ENCODE assay signal across 8 cellular contexts in genomic region chr6:122789862-122790739, GRCh38. TPM values are rescaled to one million over a fixed set of nuclear protein-coding genes. Genes with fewer than 3 reads are reported as not detected.
DNase-seq lines count a peak whose midpoint lies in the region; ATAC-seq and TF ChIP-seq lines count a peak whose summit lies in the region.

No MANE protein-coding gene starts in this region.

- peaks cover 4% of the 10 kb centered on the region for H3K36me3 Mint-ChIP-seq in natural killer cell treated with Interleukin-12 subunit alpha and Interleukin-12 subunit beta and Interleukin-15 and Interleukin-18, amount 100 ng/mL, for 72 hours

- no peaks in the 10 kb centered on the region for H3K9me3 ChIP-seq in HAP-1

- peak overlapping the region; percentile 91 for H3K4me3 Mint-ChIP-seq in natural killer cell treated with Interleukin-12 subunit alpha and Interleukin-12 subunit beta and Interleukin-15 and Interleukin-18, amount 100 ng/mL, for 72 hours

- in situ Hi-C loops in HAP-1 (cut with MboI; ENCODE audit: low sequenced_read_pairs) = no loop called here

- H3K36me3 ChIP-seq in HAP-1 (replicated peaks) = no peaks in the 10 kb centered on the region

- peak; percentile 41 for DNase-seq in activated CD4-positive, alpha-beta T cell treated with anti-CD3 and anti-CD28 coated beads for 48 hours
- DNase-seq in activated CD4-positive, alpha-beta T cell treated with anti-CD3 and anti-CD28 coated beads for 4 hours = no peak
- DNase-seq in HAP-1 (ENCODE audit: low spot score in 2 of 2) (no peak), M059J (ENCODE audit: low read depth) (peak; percentile 77), fibroblast of gingiva (ENCODE audit: low read depth) (peak; percentile 26), OCI-M2 (lab: John Stamatoyannopoulos, UW; ENCODE audit: unreplicated experiment) (no peak)
- DNase-seq in natural killer cell treated with Interleukin-12 subunit alpha and Interleukin-12 subunit beta and Interleukin-15 and Interleukin-18, amount 100 ng/mL, for 72 hours (ENCODE audit: low spot score) = no peak

- ATAC-seq in natural killer cell treated with Interleukin-12 subunit alpha and Interleukin-12 subunit beta and Interleukin-15 and Interleukin-18, amount 100 ng/mL, for 72 hours = peak; percentile 77 to 81

- peaks cover 2% of the 10 kb centered on the region; the same call in 1 of the 2 replicates for H3K27me3 ChIP-seq in HAP-1 (ENCODE audit: low read depth)

- peaks cover 10 to 15% of the 10 kb centered on the region in 2 donors for H3K4me1 Mint-ChIP-seq in natural killer cell treated with Interleukin-12 subunit alpha and Interleukin-12 subunit beta and Interleukin-15 and Interleukin-18, amount 100 ng/mL, for 72 hours (ENCODE audit: low read depth in 2 of 2)

- H3K4me3 ChIP-seq in HAP-1 (peak overlapping the region; percentile 51), WI38 (ENCODE audit: low read depth, low read length) (peak overlapping the region; percentile 61)

- no peak for TF ChIP-seq CTCF in WI38 (IDR thresholded peaks at IDR 0.05; ENCODE audit: low read depth, low read length)

- no peaks in the 10 kb centered on the region for H3K9me3 Mint-ChIP-seq in natural killer cell treated with Interleukin-12 subunit alpha and Interleukin-12 subunit beta and Interleukin-15 and Interleukin-18, amount 100 ng/mL, for 72 hours

- peaks cover 6% of the 10 kb centered on the region for H3K4me1 ChIP-seq in HAP-1

- peaks cover 29 to 38% of the 10 kb centered on the region in 2 donors for H3K27me3 Mint-ChIP-seq in natural killer cell treated with Interleukin-12 subunit alpha and Interleukin-12 subunit beta and Interleukin-15 and Interleukin-18, amount 100 ng/mL, for 72 hours

- peak overlapping the region; percentile 40 to 69 for H3K27ac Mint-ChIP-seq in natural killer cell treated with Interleukin-12 subunit alpha and Interleukin-12 subunit beta and Interleukin-15 and Interleukin-18, amount 100 ng/mL, for 72 hours

RNA-seq across cellular contexts. Expression of gene SMPDL3A, which starts 1.0 kb away (rescaled TPM):
- total RNA-seq in M059J (2014; rRNA removed; shearing (Covaris generic)) = 3.1 and 7.2 TPM in 2 replicates
- total RNA-seq in natural killer cell treated with Interleukin-12 subunit alpha and Interleukin-12 subunit beta and Interleukin-15 and Interleukin-18, amount 100 ng/mL, for 72 hours = 1 to 10 TPM; 3.4 to 8.1 TPM

RNA-seq across cellular contexts. Expression of gene FABP7, which starts 10.6 kb away (rescaled TPM):
- total RNA-seq in M059J (2014; rRNA removed; shearing (Covaris generic)) = not detected in 2 replicates
- total RNA-seq in natural killer cell treated with Interleukin-12 subunit alpha and Interleukin-12 subunit beta and Interleukin-15 and Interleukin-18, amount 100 ng/mL, for 72 hours = not detected

Comparison
In these comparisons a context has a peak if more than half of its experiments do, and no peak if none do; other contexts are left out.
1. DNase-seq: peak in activated CD4-positive, alpha-beta T cell treated with anti-CD3 and anti-CD28 coated beads for 48 hours (single experiment), M059J (single experiment) and fibroblast of gingiva (single experiment); none in activated CD4-positive, alpha-beta T cell treated with anti-CD3 and anti-CD28 coated beads for 4 hours (0 of 2), HAP-1 (0 of 2), natural killer cell treated with Interleukin-12 subunit alpha and Interleukin-12 subunit beta and Interleukin-15 and Interleukin-18, amount 100 ng/mL, for 72 hours (single experiment) and OCI-M2 (single experiment).